Comparison of ENCODE assay signal across 6 cellular contexts in the genomic region with DNA sequence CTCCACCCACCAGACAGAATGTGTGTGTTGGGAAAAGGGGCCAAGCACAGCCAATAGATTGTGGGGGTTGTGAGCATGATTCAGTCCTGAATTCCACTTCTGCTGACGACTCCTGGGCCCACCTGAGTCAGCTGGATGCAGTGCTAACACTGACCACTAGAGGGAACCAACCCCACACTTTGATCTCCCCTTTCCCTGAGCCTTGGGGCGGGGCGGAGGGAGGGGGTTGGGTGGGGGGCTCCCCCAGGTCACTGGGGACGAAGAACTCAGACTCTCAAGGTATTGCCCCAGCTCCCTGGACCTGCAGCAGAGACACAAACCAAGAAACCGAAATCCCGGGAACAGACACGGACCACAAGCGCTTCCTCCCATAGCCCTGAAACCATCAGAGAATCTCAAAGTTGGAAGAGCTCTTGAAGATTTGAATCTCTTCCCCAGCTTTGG. TPM values are rescaled to one million over a fixed set of nuclear protein-coding genes. Genes with fewer than 3 reads are reported as not detected.
DNase-seq lines count a peak whose midpoint lies in the region; ATAC-seq and TF ChIP-seq lines count a peak whose summit lies in the region.

No MANE protein-coding gene starts in this region.

- no peak overlapping the region for H3K27ac ChIP-seq in MM.1S (ENCODE audit: low read length)
- H3K27ac ChIP-seq in testis = no peak overlapping the region

- peak; percentile 65 for TF ChIP-seq CTCF in AG10803 (conservative IDR thresholded peaks at IDR 0.05; ENCODE audit: low read length)
- peak; percentile 52 for TF ChIP-seq CTCF in MM.1S (IDR thresholded peaks at IDR 0.05; ENCODE audit: low read length)
- peak; percentile 19 to 90 (median 59) for TF ChIP-seq CTCF in testis (IDR thresholded peaks at IDR 0.05)

- H3K79me2 ChIP-seq in MM.1S (ENCODE audit: low read length) = no peaks in the 10 kb centered on the region

- TF ChIP-seq POLR2A in testis (IDR thresholded peaks at IDR 0.05) = no peak

- DNase-seq in AG10803 (ENCODE audit: low read depth) = peak; percentile 8
- peak; percentile 20 for DNase-seq in MM.1S
- peak; percentile 71 for DNase-seq in activated T-cell treated with anti-CD3 and anti-CD28 coated beads, Interleukin-2, amount 50 U/mL, for 72 hours
- DNase-seq in kidney tubule cell (ENCODE audit: low spot score) = peak; percentile 42
- DNase-seq in testis = peak; percentile 79

- H3K9me2 ChIP-seq in MM.1S (replicated peaks; ENCODE audit: insufficient read depth, low read length) = no peaks in the 10 kb centered on the region

- peak; percentile 57 to 76 for ATAC-seq in activated T-cell treated with anti-CD3 and anti-CD28 coated beads, Interleukin-2, amount 50 U/mL, for 72 hours (replicated peaks in 1 of 2)
- ATAC-seq in HG02610 (IDR thresholded peaks at IDR 0.05; ENCODE audit: unreplicated experiment) = no peak

- no peak overlapping the region for H2AFZ ChIP-seq in MM.1S (ENCODE audit: low read length)

- H3K9ac ChIP-seq in MM.1S (ENCODE audit: low read length) = no peak overlapping the region

- H4K20me1 ChIP-seq in MM.1S (ENCODE audit: insufficient read depth, low read length) = no peaks in the 10 kb centered on the region

- H3K27ac Mint-ChIP-seq in activated T-cell treated with anti-CD3 and anti-CD28 coated beads, Interleukin-2, amount 50 U/mL, for 72 hours = no peak overlapping the region

- H3K4me1 ChIP-seq in MM.1S (ENCODE audit: low read length) (no peaks in the 10 kb centered on the region), testis (no peaks in the 10 kb centered on the region)

- H3F3A ChIP-seq in MM.1S (ENCODE audit: insufficient read depth, low read length) = no peaks in the 10 kb centered on the region

- peaks cover 10% of the 10 kb centered on the region for H3K4me1 Mint-ChIP-seq in activated T-cell treated with anti-CD3 and anti-CD28 coated beads, Interleukin-2, amount 50 U/mL, for 72 hours (ENCODE audit: low read depth)

- H3K36me3 ChIP-seq in MM.1S (replicated peaks; ENCODE audit: insufficient read depth, low read length) (no peaks in the 10 kb centered on the region), testis (ENCODE audit: low read depth, missing control alignments) (no peaks in the 10 kb centered on the region)

- no peaks in the 10 kb centered on the region for H3K36me3 Mint-ChIP-seq in activated T-cell treated with anti-CD3 and anti-CD28 coated beads, Interleukin-2, amount 50 U/mL, for 72 hours (ENCODE audit: insufficient read depth in 2 of 2)

- no peaks in the 10 kb centered on the region for H3K9me3 Mint-ChIP-seq in activated T-cell treated with anti-CD3 and anti-CD28 coated beads, Interleukin-2, amount 50 U/mL, for 72 hours

- intact Hi-C loops in testis (cut with DNase I; ENCODE audit: low total_unique reads) = loop anchor here (10.0 kb wide), 1 partner anchor 113 kb away; a partner anchor contains a TSS

- H3K4me3 ChIP-seq in AG10803 (ENCODE audit: low read length) = no peak overlapping the region
- no peak overlapping the region for H3K4me3 ChIP-seq in MM.1S (ENCODE audit: low read length)
- no peak overlapping the region for H3K4me3 ChIP-seq in testis

- no peaks in the 10 kb centered on the region for H3K9me3 ChIP-seq in MM.1S (replicated peaks; ENCODE audit: insufficient read depth, low read length)
- H3K9me3 ChIP-seq in testis = no peaks in the 10 kb centered on the region

- no peak overlapping the region for H3K4me2 ChIP-seq in MM.1S (ENCODE audit: low read depth, low read length)

- no peaks in the 10 kb centered on the region for H3K27me3 Mint-ChIP-seq in activated T-cell treated with anti-CD3 and anti-CD28 coated beads, Interleukin-2, amount 50 U/mL, for 72 hours (ENCODE audit: low read depth)

- 45 to 50% methylated on average over 4 to 7 of the region's 8 CpGs for WGBS in testis, 2 donors

- no peak overlapping the region for H3K4me3 Mint-ChIP-seq in activated T-cell treated with anti-CD3 and anti-CD28 coated beads, Interleukin-2, amount 50 U/mL, for 72 hours

- H3K27me3 ChIP-seq in MM.1S (replicated peaks; ENCODE audit: insufficient read depth, low read length) (no peaks in the 10 kb centered on the region; the same call in 1 of the 2 replicates), testis (no peaks in the 10 kb centered on the region)

RNA-seq across cellular contexts. Expression of a gene that starts 0.6 kb away (rescaled TPM):
- total RNA-seq in activated T-cell treated with anti-CD3 and anti-CD28 coated beads, Interleukin-2, amount 50 U/mL, for 72 hours = not detected
- total RNA-seq in testis = not detected
- polyA plus RNA-seq in testis (ENCODE audit: insufficient read depth, low read depth, low replicate concordance) = not detected

RNA-seq across cellular contexts. Expression of a gene that starts 7.0 kb away (rescaled TPM):
- total RNA-seq in activated T-cell treated with anti-CD3 and anti-CD28 coated beads, Interleukin-2, amount 50 U/mL, for 72 hours = not detected
- under 1 TPM in 1 of 2 donors, not detected in 1; 0.43 TPM for total RNA-seq in testis
- not detected for polyA plus RNA-seq in testis (ENCODE audit: insufficient read depth, low read depth, low replicate concordance)

RNA-seq across cellular contexts. Expression of a gene that starts 15.3 kb away (rescaled TPM):
- not detected for total RNA-seq in activated T-cell treated with anti-CD3 and anti-CD28 coated beads, Interleukin-2, amount 50 U/mL, for 72 hours
- total RNA-seq in testis = 1 to 10 TPM in 1 of 2 donors, under 1 TPM in 1; 0.71 to 1.2 TPM
- polyA plus RNA-seq in testis (ENCODE audit: insufficient read depth, low read depth, low replicate concordance) = not detected

RNA-seq across cellular contexts. Expression of a gene that starts 20.5 kb away (rescaled TPM):
- 10 to 100 TPM; 24.8 to 31.0 TPM for total RNA-seq in activated T-cell treated with anti-CD3 and anti-CD28 coated beads, Interleukin-2, amount 50 U/mL, for 72 hours
- under 1 TPM; 0.62 to 0.87 TPM for total RNA-seq in testis
- 4.3 TPM for polyA plus RNA-seq in testis (ENCODE audit: insufficient read depth, low read depth, low replicate concordance)

RNA-seq across cellular contexts. Expression of a gene that starts 29.9 kb away (rescaled TPM):
- total RNA-seq in activated T-cell treated with anti-CD3 and anti-CD28 coated beads, Interleukin-2, amount 50 U/mL, for 72 hours = not detected
- under 1 TPM in 1 of 2 donors, not detected in 1; 0.62 TPM for total RNA-seq in testis
- not detected for polyA plus RNA-seq in testis (ENCODE audit: insufficient read depth, low read depth, low replicate concordance)

Comparison
In these comparisons a context has a peak if more than half of its experiments do, and no peak if none do; other contexts are left out.
1. DNase-seq: peak in every context shown above with its lines; median percentile 79 in testis; 71 in activated T-cell treated with anti-CD3 and anti-CD28 coated beads, Interleukin-2, amount 50 U/mL, for 72 hours; 42 in kidney tubule cell; 20 in MM.1S; 8 in AG10803.